ENCODE assay signal across 8 cellular contexts in genomic region chr11:14537134-14537599, GRCh38. TPM values are rescaled to one million over a fixed set of nuclear protein-coding genes. Genes with fewer than 3 reads are reported as not detected.
DNase-seq lines count a peak whose midpoint lies in the region; ATAC-seq and TF ChIP-seq lines count a peak whose summit lies in the region.

No MANE protein-coding gene starts in this region.

- H3K4ac ChIP-seq in mesenchymal stem cell (ENCODE audit: low read depth in 1 of 2, low read length in 2 of 2) = no peak overlapping the region

- H3K27me3 Mint-ChIP-seq in T-helper 2 cell treated with Interferon-gamma antibody and Interleukin-4, amounts not matched to agents 5 μg/mL and 100 μg/mL, for 36 hours (ENCODE audit: low read depth) = no peaks in the 10 kb centered on the region
- no peaks in the 10 kb centered on the region for H3K27me3 Mint-ChIP-seq in central memory CD8-positive, alpha-beta T cell

- peak overlapping the region; percentile 60 for H3K27ac Mint-ChIP-seq in T-helper 2 cell treated with Interferon-gamma antibody and Interleukin-4, amounts not matched to agents 5 μg/mL and 100 μg/mL, for 36 hours
- no peak overlapping the region for H3K27ac Mint-ChIP-seq in central memory CD8-positive, alpha-beta T cell (ENCODE audit: low read depth)

- H2AFZ ChIP-seq in mesenchymal stem cell (ENCODE audit: low read depth, low read length) = no peak overlapping the region

- H3K79me1 ChIP-seq in mesenchymal stem cell (replicated peaks; ENCODE audit: low read length, poor library complexity, severe bottlenecking) = no peaks in the 10 kb centered on the region

- peaks cover 4% of the 10 kb centered on the region for H3K4me1 ChIP-seq in mesenchymal stem cell (ENCODE audit: control insufficient read depth, insufficient read depth, low read depth, low read length)
- peaks cover 19 to 40% (median 30%) of the 10 kb centered on the region in 4 donors for H3K4me1 ChIP-seq in upper lobe of left lung

- H4K8ac ChIP-seq in mesenchymal stem cell (ENCODE audit: low read length) = no peak overlapping the region

- H3K27ac ChIP-seq in mesenchymal stem cell (ENCODE audit: low read length, poor library complexity, severe bottlenecking) = no peak overlapping the region
- peak overlapping the region in 2 of 4 donors; percentile 74 to 82 for H3K27ac ChIP-seq in upper lobe of left lung

- no peak for TF ChIP-seq POLR2A in upper lobe of left lung (IDR thresholded peaks at IDR 0.05)

- H2BK120ac ChIP-seq in mesenchymal stem cell (ENCODE audit: low read depth, low read length) = no peak overlapping the region

- no peak overlapping the region for H3K23ac ChIP-seq in mesenchymal stem cell (ENCODE audit: low read length in 2 of 2)

- no peak overlapping the region for H2BK5ac ChIP-seq in mesenchymal stem cell (ENCODE audit: low read depth, low read length, poor library complexity, severe bottlenecking)

- H3K9me3 Mint-ChIP-seq in T-helper 2 cell treated with Interferon-gamma antibody and Interleukin-4, amounts not matched to agents 5 μg/mL and 100 μg/mL, for 36 hours = no peaks in the 10 kb centered on the region
- H3K9me3 Mint-ChIP-seq in central memory CD8-positive, alpha-beta T cell = no peaks in the 10 kb centered on the region

- no peak for TF ChIP-seq EP300 in upper lobe of left lung (IDR thresholded peaks at IDR 0.05)

- H3K27me3 ChIP-seq in mesenchymal stem cell (ENCODE audit: control insufficient read depth in 1 of 2, insufficient read depth in 1 of 2, low read length in 2 of 2) = no peaks in the 10 kb centered on the region
- no peaks in the 10 kb centered on the region for H3K27me3 ChIP-seq in upper lobe of left lung

- H3K4me3 ChIP-seq in mesenchymal stem cell (ENCODE audit: insufficient read depth in 1 of 2, low read depth in 1 of 2, low read length in 2 of 2) (no peak overlapping the region), upper lobe of left lung (peak overlapping the region in 1 of 4 donors; percentile 21)

- H3K9ac ChIP-seq in mesenchymal stem cell (ENCODE audit: low read length) = no peak overlapping the region

- H2AK5ac ChIP-seq in mesenchymal stem cell (ENCODE audit: low read length, severe bottlenecking) = no peak overlapping the region

- H3K4me3 Mint-ChIP-seq in T-helper 2 cell treated with Interferon-gamma antibody and Interleukin-4, amounts not matched to agents 5 μg/mL and 100 μg/mL, for 36 hours = peak overlapping the region; percentile 72
- no peak overlapping the region for H3K4me3 Mint-ChIP-seq in central memory CD8-positive, alpha-beta T cell

- ATAC-seq in GM21786 (IDR thresholded peaks at IDR 0.05; ENCODE audit: unreplicated experiment) (peak; percentile 66), upper lobe of left lung (ENCODE audit: low FRiP score in 2 of 2) (peak in 1 of 2 donors; percentile 77)
- ATAC-seq in central memory CD8-positive, alpha-beta T cell (replicated peaks; ENCODE audit: extremely low read depth, poor library complexity, severe bottlenecking) = peak; percentile 90

- H3K14ac ChIP-seq in mesenchymal stem cell (ENCODE audit: low read length in 2 of 2) = no peak overlapping the region

- no peak overlapping the region for H2BK15ac ChIP-seq in mesenchymal stem cell (ENCODE audit: low read depth, poor library complexity, severe bottlenecking)

- H3K36me3 ChIP-seq in mesenchymal stem cell (ENCODE audit: control insufficient read depth in 1 of 2, insufficient read depth in 2 of 2, low read depth in 1 of 2, low read length in 2 of 2) (no peaks in the 10 kb centered on the region), upper lobe of left lung (no peaks in the 10 kb centered on the region)

- H4K91ac ChIP-seq in mesenchymal stem cell (ENCODE audit: low read length) = no peak overlapping the region

- no peak overlapping the region for H3K4me2 ChIP-seq in mesenchymal stem cell (ENCODE audit: low read length, poor library complexity, severe bottlenecking)

- H3K4me1 Mint-ChIP-seq in T-helper 2 cell treated with Interferon-gamma antibody and Interleukin-4, amounts not matched to agents 5 μg/mL and 100 μg/mL, for 36 hours (ENCODE audit: low read depth) = peaks cover 30% of the 10 kb centered on the region
- peaks cover 5% of the 10 kb centered on the region for H3K4me1 Mint-ChIP-seq in central memory CD8-positive, alpha-beta T cell

- H2BK12ac ChIP-seq in mesenchymal stem cell (ENCODE audit: low read length in 2 of 2) = no peak overlapping the region

- peak; percentile 43 for DNase-seq in activated gamma-delta T cell treated with Interleukin-2 at 50 U/mL for 16 hours
- no peak for DNase-seq in activated gamma-delta T cell (lab: John Stamatoyannopoulos, UW)
- peak; percentile 31 for DNase-seq in LHCN-M2 (ENCODE audit: low read depth)
- no peak for DNase-seq in T-helper 2 cell treated with Interferon-gamma antibody and Interleukin-4, amounts not matched to agents 5 μg/mL and 100 μg/mL, for 36 hours (ENCODE audit: low spot score)
- peak; percentile 30 to 36 for DNase-seq in central memory CD8-positive, alpha-beta T cell (ENCODE audit: low spot score in 2 of 2)
- peak; percentile 48 for DNase-seq in mesenchymal stem cell
- no peak for DNase-seq in upper lobe of left lung

- TF ChIP-seq CTCF in upper lobe of left lung (IDR thresholded peaks at IDR 0.05) = peak; percentile 69 to 83 (median 74)

- peaks cover 21% of the 10 kb centered on the region for H3K36me3 Mint-ChIP-seq in T-helper 2 cell treated with Interferon-gamma antibody and Interleukin-4, amounts not matched to agents 5 μg/mL and 100 μg/mL, for 36 hours (ENCODE audit: low read depth)
- peaks cover 4% of the 10 kb centered on the region for H3K36me3 Mint-ChIP-seq in central memory CD8-positive, alpha-beta T cell (ENCODE audit: insufficient read depth)

- WGBS in mesenchymal stem cell = 0% methylated on average over 3 of the region's 5 CpGs
- 5 to 6% methylated on average over 5 of the region's 5 CpGs for WGBS in upper lobe of left lung, 2 donors

- no peak overlapping the region for H3K18ac ChIP-seq in mesenchymal stem cell (ENCODE audit: low read depth in 1 of 2, low read length in 2 of 2)

- H3K9me3 ChIP-seq in mesenchymal stem cell (ENCODE audit: control insufficient read depth, low read length) (no peaks in the 10 kb centered on the region), upper lobe of left lung (no peaks in the 10 kb centered on the region)

RNA-seq across cellular contexts. Expression of gene PSMA1, which starts 17.0 kb away (rescaled TPM):
- 195 and 225 TPM in 2 replicates for total RNA-seq in LHCN-M2 (2014; rRNA removed)
- 139 TPM for polyA plus RNA-seq in LHCN-M2 (2012)
- polyA plus RNA-seq in mesenchymal stem cell (2013, experiment 1 of 2) = 239 TPM
- 247 TPM for polyA plus RNA-seq in mesenchymal stem cell (2013, experiment 2 of 2)
- total RNA-seq in upper lobe of left lung = 100 to 1,000 TPM in 3 of 6 donors, 10 to 100 TPM in 3; 66.1 to 113 (median 101) TPM

RNA-seq across cellular contexts. Expression of gene COPB1, which starts 37.6 kb away (rescaled TPM):
- total RNA-seq in LHCN-M2 (2014; rRNA removed) = 232 and 235 TPM in 2 replicates
- 74.5 TPM for polyA plus RNA-seq in LHCN-M2 (2012)
- polyA plus RNA-seq in mesenchymal stem cell (2013, experiment 1 of 2) = 124 TPM
- polyA plus RNA-seq in mesenchymal stem cell (2013, experiment 2 of 2) = 130 TPM
- 100 to 1,000 TPM in 1 of 6 donors, 10 to 100 TPM in 5; 56.2 to 139 (median 84.2) TPM for total RNA-seq in upper lobe of left lung

Comparison
In these comparisons a context has a peak if more than half of its experiments do, and no peak if none do; other contexts are left out.
1. DNase-seq: peak in activated gamma-delta T cell treated with Interleukin-2 at 50 U/mL for 16 hours (single experiment), LHCN-M2 (single experiment), central memory CD8-positive, alpha-beta T cell (2 of 2) and mesenchymal stem cell (single experiment); none in activated gamma-delta T cell (single experiment), T-helper 2 cell treated with Interferon-gamma antibody and Interleukin-4, amounts not matched to agents 5 μg/mL and 100 μg/mL, for 36 hours (single experiment) and upper lobe of left lung (0 of 2).